Comparison of ENCODE assay signal across 19 cellular contexts in the genomic region with DNA sequence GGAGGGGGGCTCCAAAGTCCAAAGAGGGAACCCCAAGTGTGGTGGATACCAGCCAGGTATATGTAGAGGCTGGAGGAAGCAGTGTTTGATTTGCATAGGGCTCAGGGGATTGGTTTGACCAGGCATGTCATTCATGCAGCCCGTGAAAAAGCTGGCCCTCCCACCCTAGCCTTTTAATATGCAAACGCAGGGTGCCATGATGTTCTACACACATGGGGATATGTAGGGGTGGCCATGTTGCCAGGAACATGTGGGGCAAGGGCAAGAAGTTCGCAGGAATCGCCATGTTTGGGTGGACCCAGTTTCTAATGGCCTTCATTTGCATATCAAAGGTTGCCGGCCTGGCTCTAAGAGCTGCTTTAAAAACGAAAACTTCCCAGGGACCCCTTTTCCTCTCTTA. TPM values are rescaled to one million over a fixed set of nuclear protein-coding genes. Genes with fewer than 3 reads are reported as not detected.
DNase-seq lines count a peak whose midpoint lies in the region; ATAC-seq, FAIRE-seq and TF ChIP-seq lines count a peak whose summit lies in the region.
"Had no signal": no experiment of that assay in that cellular context is flagged by ENCODE, and none has a peak within 500 bp of the region (broad histone marks: within the 10 kb centered on the region; RNA-seq: fewer than 3 reads in every experiment).

No MANE protein-coding gene starts in this region.

- H2BK120ac ChIP-seq in H1 (replicated peaks; ENCODE audit: low read depth, low read length), result no peak overlapping the region

- no peak for FAIRE-seq in H1 (lab: Jason Lieb, UNC)
- FAIRE-seq: A204.1, D721Med, G401.6, GM12892 had no signal

- no peaks in the 10 kb centered on the region; the same call in 1 of the 3 replicates for H3K36me3 Mint-ChIP-seq in GM23338 (ENCODE audit: low read depth)

- H3K4me2 ChIP-seq in GM23338 (no peak overlapping the region), Karpas-422 (ENCODE audit: low read depth, low read length, poor library complexity, severe bottlenecking) (no peak overlapping the region), H1 (ENCODE audit: insufficient read depth in 1 of 2, low read depth in 2 of 2, low read length in 2 of 2) (no peak overlapping the region), PC-3 (ENCODE audit: low read length) (no peak overlapping the region)

- 0 out of 2 replicates have a peak, but pooled peaks cover 9% of the 10 kb centered on the region for H3F3A ChIP-seq in GM23338 (replicated peaks; ENCODE audit: low read depth)
- no peaks in the 10 kb centered on the region for H3F3A ChIP-seq in PC-3 (ENCODE audit: low read length, unreplicated experiment)

- intact Hi-C loops in posterior vena cava (cut with DNase I) (no loop called here), PC-3 (cut with micrococcal nuclease) (no loop called here)

- H3K9ac ChIP-seq in Karpas-422 (ENCODE audit: low read length) (no peak overlapping the region), H1 (replicated peaks in 1 of 4; ENCODE audit: extremely low read depth in 1 of 4, low read depth in 3 of 4, low read length in 3 of 4) (no peak overlapping the region), PC-3 (ENCODE audit: low read length) (no peak overlapping the region)

- no peak; the same call in 2 of the 3 replicates for ATAC-seq in GM23338
- no peak for ATAC-seq in PC-3

- no peaks in the 10 kb centered on the region for H3K27me3 ChIP-seq in GM23338 (ENCODE audit: insufficient read depth)
- no peaks in the 10 kb centered on the region for H3K27me3 ChIP-seq in Karpas-422 (ENCODE audit: low read length)
- no peaks in the 10 kb centered on the region for H3K27me3 ChIP-seq in H1 (replicated peaks in 1 of 4; ENCODE audit: control insufficient read depth in 3 of 4, extremely low read depth in 1 of 4, insufficient read depth in 3 of 4, low read length in 3 of 4)
- no peaks in the 10 kb centered on the region for H3K27me3 ChIP-seq in PC-3 (ENCODE audit: low read length)

- H3K9me2 ChIP-seq in GM23338 (ENCODE audit: insufficient read depth) (peaks cover 5% of the 10 kb centered on the region; the same call in 1 of the 2 replicates), Karpas-422 (replicated peaks; ENCODE audit: insufficient read depth, low read length) (no peaks in the 10 kb centered on the region), PC-3 (replicated peaks; ENCODE audit: low read length) (no peaks in the 10 kb centered on the region)

- BruUV-seq in PC-3 (replicated peaks; lab: Mats Ljungman, UMichigan), result no TSS peak

- TF ChIP-seq POLR2A in H1 (IDR thresholded peaks at IDR 0.05; ENCODE audit: control extremely low read depth in 1 of 2, low read depth in 2 of 2, low read length in 2 of 2), result no peak

- TF ChIP-seq RAD21 in H1 (IDR thresholded peaks at IDR 0.05 in 1 of 2, conservative IDR thresholded peaks at IDR 0.05 in 1 of 2; ENCODE audit: low read depth in 2 of 2, low read length in 2 of 2), result no peak

- 64% methylated on average over 6 of the region's 6 CpGs; no CpG with 5 or more reads in 1 of the 2 experiments for WGBS in H1 (ENCODE audit: extremely low coverage in 1 of 2, insufficient coverage in 1 of 2, insufficient read length in 1 of 2, insufficient replicate concordance in 2 of 2, low coverage in 1 of 2, low lambda C conversion rate in 2 of 2, missing lambda C conversion rate in 1 of 2), 2 experiments

- no peak overlapping the region for H4K91ac ChIP-seq in H1 (replicated peaks; ENCODE audit: insufficient read length, low read length)

- H3K27ac ChIP-seq in GM23338 (ENCODE audit: low read depth), result no peak overlapping the region
- H3K27ac ChIP-seq in Karpas-422 (ENCODE audit: low read length), result no peak overlapping the region
- no peak overlapping the region for H3K27ac ChIP-seq in H1 (ENCODE audit: low read depth, low read length)
- no peak overlapping the region for H3K27ac ChIP-seq in PC-3 (ENCODE audit: low read length)

- H3K79me1 ChIP-seq in H1 (ENCODE audit: low read depth, low read length), result no peaks in the 10 kb centered on the region

- peaks cover 7% of the 10 kb centered on the region; the same call in 1 of the 2 replicates for H3K9me3 ChIP-seq in Karpas-422 (ENCODE audit: low read length)
- peaks cover 4 to 6% of the 10 kb centered on the region in 2 experiments; a peak in 3 of 4 replicates for H3K9me3 ChIP-seq in H1 (ENCODE audit: insufficient read depth in 2 of 2, low read depth in 1 of 2, low read length in 1 of 2)
- H3K9me3 ChIP-seq in PC-3 (ENCODE audit: low read length), result no peaks in the 10 kb centered on the region

- no peak overlapping the region for H3K27ac Mint-ChIP-seq in GM23338
- H3K27ac Mint-ChIP-seq: B cell; CD4-positive, alpha-beta T cell had no signal

- H4K5ac ChIP-seq in H1 (ENCODE audit: insufficient read length, low read depth, low read length), result no peak overlapping the region

- no peak overlapping the region for H3K56ac ChIP-seq in H1 (replicated peaks; ENCODE audit: insufficient read length, low read depth, low read length)

- H3K23ac ChIP-seq in H1 (ENCODE audit: insufficient read length), result no peak overlapping the region

- H3K4me3 ChIP-seq in GM23338 (no peak overlapping the region), Karpas-422 (ENCODE audit: low read length) (no peak overlapping the region), H1 (ENCODE audit: extremely low read depth in 1 of 4, insufficient read depth in 2 of 4, low read depth in 3 of 4, low read length in 4 of 4) (no peak overlapping the region), PC-3 (ENCODE audit: low read length) (no peak overlapping the region)

- H2BK12ac ChIP-seq in H1 (ENCODE audit: low read depth, low read length), result no peak overlapping the region

- no peaks in the 10 kb centered on the region for H3K23me2 ChIP-seq in H1 (ENCODE audit: low read depth, low read length)

- H3K36me3 ChIP-seq in GM23338 (ENCODE audit: insufficient read depth) (no peaks in the 10 kb centered on the region), Karpas-422 (ENCODE audit: insufficient read depth, low read length) (no peaks in the 10 kb centered on the region), H1 (ENCODE audit: control insufficient read depth in 2 of 4, insufficient read depth in 4 of 4, low read length in 3 of 4) (no peaks in the 10 kb centered on the region), PC-3 (ENCODE audit: low read depth, low read length) (no peaks in the 10 kb centered on the region)

- CTCF ChIA-PET in H1 (lab: Charles Lee; ENCODE audit: partially characterized antibody), result interaction anchor here (0.6 to 32.5 kb wide), 8 partner anchors 10 to 223 kb away, joined by 3 to 537 read pairs (median 4); a partner anchor contains a TSS
- CTCF ChIA-PET in PC-3 (lab: Charles Lee), result no interaction called here

- H2BK5ac ChIP-seq in H1 (ENCODE audit: low read depth, low read length), result no peak overlapping the region

- H2AK5ac ChIP-seq in H1 (ENCODE audit: low read depth, low read length), result no peak overlapping the region

- peaks cover 18% of the 10 kb centered on the region for H3K27me3 Mint-ChIP-seq in GM23338 (ENCODE audit: insufficient read depth, low read depth, poor library complexity)
- H3K27me3 Mint-ChIP-seq: CD4-positive, alpha-beta T cell had no signal

- no peak overlapping the region for H3K18ac ChIP-seq in H1 (ENCODE audit: extremely low read depth, low read length)

- H3K79me2 ChIP-seq in GM23338 (replicated peaks; ENCODE audit: insufficient read depth), result no peaks in the 10 kb centered on the region
- H3K79me2 ChIP-seq in Karpas-422 (ENCODE audit: low read length), result no peaks in the 10 kb centered on the region
- no peaks in the 10 kb centered on the region for H3K79me2 ChIP-seq in H1 (ENCODE audit: control insufficient read depth in 1 of 2, insufficient read depth in 2 of 2, low read length in 2 of 2)
- H3K79me2 ChIP-seq in PC-3 (ENCODE audit: low read length), result no peaks in the 10 kb centered on the region

- no peaks in the 10 kb centered on the region for H3K4me1 ChIP-seq in GM23338 (ENCODE audit: insufficient read depth)
- H3K4me1 ChIP-seq in Karpas-422 (ENCODE audit: low read length), result peaks cover 3% of the 10 kb centered on the region
- H3K4me1 ChIP-seq in H1 (replicated peaks in 1 of 4; ENCODE audit: control insufficient read depth in 3 of 4, insufficient read depth in 4 of 4, low read length in 3 of 4), result peaks cover 0 to 12% (median 0%) of the 10 kb centered on the region in 4 experiments; a peak in 3 of 7 replicates
- H3K4me1 ChIP-seq in PC-3 (ENCODE audit: insufficient read depth, low read length), result peaks cover 6% of the 10 kb centered on the region; the same call in 1 of the 2 replicates

- H4K20me1 ChIP-seq in GM23338 (replicated peaks; ENCODE audit: insufficient read depth) (no peaks in the 10 kb centered on the region), Karpas-422 (ENCODE audit: insufficient read depth, low read depth, low read length) (no peaks in the 10 kb centered on the region), H1 (replicated peaks in 1 of 2; ENCODE audit: control insufficient read depth in 1 of 2, insufficient read depth in 2 of 2, low read length in 2 of 2) (no peaks in the 10 kb centered on the region), PC-3 (ENCODE audit: low read length) (no peaks in the 10 kb centered on the region)

- H3K4ac ChIP-seq in H1 (replicated peaks; ENCODE audit: insufficient read length, low read depth, low read length), result no peak overlapping the region

- H3K4me3 Mint-ChIP-seq in GM23338, result no peak overlapping the region
- H3K4me3 Mint-ChIP-seq: B cell; CD4-positive, alpha-beta T cell had no signal

- peaks cover 18% of the 10 kb centered on the region for H3K4me1 Mint-ChIP-seq in GM23338
- H3K4me1 Mint-ChIP-seq: B cell had no signal

- POLR2A ChIA-PET in H1 (lab: Charles Lee; ENCODE audit: partially characterized antibody), result interaction anchor here (1.1 to 1.9 kb wide), 9 partner anchors 10 to 35 kb away, joined by 3 to 9 read pairs (median 5); a partner anchor contains a TSS
- POLR2A ChIA-PET in PC-3 (lab: Charles Lee; ENCODE audit: unreplicated experiment), result no interaction called here

- no peak overlapping the region for H3K14ac ChIP-seq in H1 (ENCODE audit: insufficient read length)

- H3K9me3 Mint-ChIP-seq in GM23338, result peaks cover 9% of the 10 kb centered on the region; the same call in 2 of the 3 replicates

- no peak for TF ChIP-seq EP300 in H1 (IDR thresholded peaks at IDR 0.05; ENCODE audit: borderline replicate concordance in 1 of 2, low read depth in 2 of 2, low read length in 2 of 2)

- H2BK20ac ChIP-seq in H1 (ENCODE audit: low read length), result no peak overlapping the region

- no peak overlapping the region for H2BK15ac ChIP-seq in H1 (ENCODE audit: low read length)

- H2AFZ ChIP-seq in GM23338 (no peak overlapping the region; the same call in 1 of the 2 replicates), Karpas-422 (ENCODE audit: low read length) (0 out of 2 replicates have a peak overlapping the region, but pooled peaks have one; percentile 14), H1 (ENCODE audit: low read length) (no peak overlapping the region), PC-3 (ENCODE audit: low read length) (no peak overlapping the region)

- TF ChIP-seq CTCF in GM23338 (conservative IDR thresholded peaks at IDR 0.05; ENCODE audit: low read depth in 2 of 2) (no peak), H1 (IDR thresholded peaks at IDR 0.05; ENCODE audit: control extremely low read depth in 1 of 3, insufficient read depth in 1 of 3, low read depth in 1 of 3, low read length in 3 of 3) (no peak), PC-3 (conservative IDR thresholded peaks at IDR 0.05; ENCODE audit: low read depth, low read length) (no peak)

- H4K8ac ChIP-seq in H1 (ENCODE audit: extremely low read depth, insufficient read depth, low read length), result no peak overlapping the region

- DNase-seq in GM23338 (ENCODE audit: low spot score), result peak; percentile 45
- peak; percentile 55 for DNase-seq in Karpas-422
- no peak for DNase-seq in H1 (ENCODE audit: low read depth in 1 of 2, low spot score in 2 of 2)
- DNase-seq in posterior vena cava (ENCODE audit: low spot score), result peak; percentile 15
- no peak for DNase-seq in SIG-M5 (lab: John Stamatoyannopoulos, UW)
- no peak for DNase-seq in OCI-M2 (lab: John Stamatoyannopoulos, UW; ENCODE audit: unreplicated experiment)
- DNase-seq in PC-3, result no peak
- DNase-seq: C1 segment of cervical spinal cord; CD4-positive, alpha-beta T cell; DMS153; DMS79 treated with DMSO at 0.1 percent for 48 hours; EL; IMR-90 had no signal

RNA-seq across cellular contexts. Expression of a gene that starts 33.6 kb away (rescaled TPM):
- total RNA-seq in GM23338 (2014; rRNA removed; shearing (Covaris generic)), result 78.1 and 89.4 TPM in 2 replicates
- polyA plus RNA-seq in GM23338 (2016; fragmentation: Nextera tagmentation; extraction: Ambion mirVana), result 44.2 and 47.1 TPM in 2 replicates
- 2.8 and 4.7 TPM in 2 replicates for total RNA-seq in Karpas-422 (2014; rRNA removed; shearing (Covaris generic); ENCODE audit: low replicate concordance)
- 72.5 and 73.1 TPM in 2 replicates for total RNA-seq in H1 (2021; fragmentation: NEBNext Ultra II Directional; extraction: Animal tissue kit (Norgen Biotek cat#: 25700))
- polyA plus RNA-seq in H1 (2011; rRNA removed), result 26.4 and 27.7 TPM in 2 replicates
- 15.1 TPM for polyA plus RNA-seq in H1 (2011; cell fraction: cytosol; rRNA removed)
- polyA plus RNA-seq in H1 (2011; cell fraction: nucleus; rRNA removed), result 33.9 TPM
- polyA plus RNA-seq in H1 (2012, experiment 1 of 2), result 54.0 to 78.2 TPM (median 68.9 TPM) in 4 replicates
- polyA plus RNA-seq in H1 (2012, experiment 2 of 2), result 70.7 TPM
- polyA plus RNA-seq in H1 (2013, experiment 1 of 2), result 150 TPM
- polyA plus RNA-seq in H1 (2013, experiment 2 of 2), result 144 TPM
- polyA minus RNA-seq in H1 (2011; rRNA and poly(A)+ RNA removed), result 19.3 and 21.6 TPM in 2 replicates
- 41.2 TPM for polyA minus RNA-seq in H1 (2011; cell fraction: cytosol; rRNA and poly(A)+ RNA removed)
- polyA minus RNA-seq in H1 (2011; cell fraction: nucleus; rRNA and poly(A)+ RNA removed), result 19.9 TPM
- total RNA-seq in posterior vena cava, result 1 to 10 TPM; 5.7 to 7.7 TPM
- total RNA-seq in PC-3 (2014; rRNA removed), result 11.0 and 11.2 TPM in 2 replicates
- total RNA-seq: H4 had no signal

RNA-seq across cellular contexts. Expression of a gene that starts 35.1 kb away (rescaled TPM):
- total RNA-seq in GM23338 (2014; rRNA removed; shearing (Covaris generic)), result 439 and 678 TPM in 2 replicates
- 2,192 and 2,269 TPM in 2 replicates for polyA plus RNA-seq in GM23338 (2016; fragmentation: Nextera tagmentation; extraction: Ambion mirVana)
- total RNA-seq in Karpas-422 (2014; rRNA removed; shearing (Covaris generic); ENCODE audit: low replicate concordance), result 200 and 291 TPM in 2 replicates
- total RNA-seq in H1 (2021; fragmentation: NEBNext Ultra II Directional; extraction: Animal tissue kit (Norgen Biotek cat#: 25700)), result 1,442 and 1,478 TPM in 2 replicates
- 61.2 and 61.5 TPM in 2 replicates for polyA plus RNA-seq in H1 (2011; rRNA removed)
- 262 TPM for polyA plus RNA-seq in H1 (2011; cell fraction: cytosol; rRNA removed)
- polyA plus RNA-seq in H1 (2011; cell fraction: nucleus; rRNA removed), result 125 TPM
- 864 to 1,058 TPM (median 903 TPM) in 4 replicates for polyA plus RNA-seq in H1 (2012, experiment 1 of 2)
- 81.1 TPM for polyA plus RNA-seq in H1 (2012, experiment 2 of 2)
- polyA plus RNA-seq in H1 (2013, experiment 1 of 2), result 607 TPM
- polyA plus RNA-seq in H1 (2013, experiment 2 of 2), result 625 TPM
- 73.2 and 117 TPM in 2 replicates for polyA minus RNA-seq in H1 (2011; rRNA and poly(A)+ RNA removed)
- 146 TPM for polyA minus RNA-seq in H1 (2011; cell fraction: cytosol; rRNA and poly(A)+ RNA removed)
- polyA minus RNA-seq in H1 (2011; cell fraction: nucleus; rRNA and poly(A)+ RNA removed), result 137 TPM
- 100 to 1,000 TPM; 341 to 448 TPM for total RNA-seq in posterior vena cava
- 430 and 507 TPM in 2 replicates for total RNA-seq in PC-3 (2014; rRNA removed)

Comparison
In these comparisons a context has a peak if more than half of its experiments do, and no peak if none do; other contexts are left out.
1. DNase-seq: peak in GM23338 (single experiment), Karpas-422 (single experiment) and posterior vena cava (single experiment); none in H1 (0 of 2), SIG-M5 (single experiment), OCI-M2 (single experiment) and PC-3 (single experiment).